8 cellular contexts compared by ENCODE assay signal in genomic region chr16:85369741-85370528, GRCh38.
DNase-seq lines count a peak whose midpoint lies in the region; ATAC-seq and TF ChIP-seq lines count a peak whose summit lies in the region.

No MANE protein-coding gene starts in this region.

- CTCF ChIA-PET in activated CD8-positive, alpha-beta memory T cell treated with anti-CD3 and anti-CD28 coated beads, Interleukin-2, amount 10 ng/mL, durations not matched to agents 7 days and 5 days (lab: Charles Lee) = interaction anchor here (1.0 to 3.2 kb wide), 5 partner anchors 8 to 241 kb away, joined by 3 to 8 read pairs (median 3); no protein-coding TSS in a partner anchor

- no peaks in the 10 kb centered on the region for H3K36me3 Mint-ChIP-seq in activated CD8-positive, alpha-beta memory T cell treated with anti-CD3 and anti-CD28 coated beads, Interleukin-2, amount 10 ng/mL, durations not matched to agents 7 days and 5 days
- no peaks in the 10 kb centered on the region for H3K36me3 Mint-ChIP-seq in neural crest cell (ENCODE audit: low read depth)

- H3K9me3 ChIP-seq in upper lobe of right lung = no peaks in the 10 kb centered on the region

- no peak overlapping the region for H3K4me3 ChIP-seq in upper lobe of right lung

- TF ChIP-seq POLR2A in erythroblast (IDR thresholded peaks at IDR 0.05; ENCODE audit: low read length) = no peak

- peak; percentile 79 for TF ChIP-seq CTCF in neural crest cell (conservative IDR thresholded peaks at IDR 0.05)
- peak; percentile 72 for TF ChIP-seq CTCF in upper lobe of right lung (IDR thresholded peaks at IDR 0.05)

- H3K36me3 ChIP-seq in upper lobe of right lung = no peaks in the 10 kb centered on the region

- H3K4me1 Mint-ChIP-seq in activated CD8-positive, alpha-beta memory T cell treated with anti-CD3 and anti-CD28 coated beads, Interleukin-2, amount 10 ng/mL, durations not matched to agents 7 days and 5 days = peaks cover 11% of the 10 kb centered on the region
- peaks cover 5% of the 10 kb centered on the region for H3K4me1 Mint-ChIP-seq in neural crest cell

- DNase-seq in ELF-1 (ENCODE audit: low read depth, low spot score) = peak; percentile 84
- DNase-seq in M059J (ENCODE audit: low read depth) = peak; percentile 64
- DNase-seq in activated CD8-positive, alpha-beta memory T cell treated with anti-CD3 and anti-CD28 coated beads, Interleukin-2, amount 10 ng/mL, durations not matched to agents 7 days and 5 days = peak; percentile 58
- peak; percentile 59 to 77 for DNase-seq in erythroblast (lab: John Stamatoyannopoulos, UW)
- peak; percentile 76 for DNase-seq in neural crest cell (ENCODE audit: low read depth, low spot score)
- peak; percentile 82 for DNase-seq in upper lobe of right lung
- DNase-seq in inferior parietal cortex (ENCODE audit: extremely low spot score) = no peak

- peak overlapping the region; percentile 36 for H3K27ac ChIP-seq in upper lobe of right lung

- no peak overlapping the region for H3K4me3 Mint-ChIP-seq in activated CD8-positive, alpha-beta memory T cell treated with anti-CD3 and anti-CD28 coated beads, Interleukin-2, amount 10 ng/mL, durations not matched to agents 7 days and 5 days
- H3K4me3 Mint-ChIP-seq in neural crest cell = no peak overlapping the region

- intact Hi-C loops in upper lobe of right lung (cut with DNase I) = no loop called here

- no peaks in the 10 kb centered on the region for H3K27me3 ChIP-seq in upper lobe of right lung

- no peaks in the 10 kb centered on the region for H3K27me3 Mint-ChIP-seq in activated CD8-positive, alpha-beta memory T cell treated with anti-CD3 and anti-CD28 coated beads, Interleukin-2, amount 10 ng/mL, durations not matched to agents 7 days and 5 days
- peaks cover 27% of the 10 kb centered on the region for H3K27me3 Mint-ChIP-seq in neural crest cell (ENCODE audit: low read depth)

- no peaks in the 10 kb centered on the region for H3K9me3 Mint-ChIP-seq in activated CD8-positive, alpha-beta memory T cell treated with anti-CD3 and anti-CD28 coated beads, Interleukin-2, amount 10 ng/mL, durations not matched to agents 7 days and 5 days (ENCODE audit: low read depth)
- H3K9me3 Mint-ChIP-seq in neural crest cell = no peaks in the 10 kb centered on the region

- peak; percentile 54 for ATAC-seq in activated CD8-positive, alpha-beta memory T cell treated with anti-CD3 and anti-CD28 coated beads, Interleukin-2, amount 10 ng/mL, durations not matched to agents 7 days and 5 days
- peak; percentile 72 for ATAC-seq in upper lobe of right lung
- ATAC-seq in HG03432 (IDR thresholded peaks at IDR 0.05; ENCODE audit: unreplicated experiment) = no peak

- H3K27ac Mint-ChIP-seq in activated CD8-positive, alpha-beta memory T cell treated with anti-CD3 and anti-CD28 coated beads, Interleukin-2, amount 10 ng/mL, durations not matched to agents 7 days and 5 days = no peak overlapping the region
- no peak overlapping the region for H3K27ac Mint-ChIP-seq in neural crest cell (ENCODE audit: unreplicated experiment)

- H3K4me1 ChIP-seq in upper lobe of right lung = peaks cover 20% of the 10 kb centered on the region
